In genomic region chr20:62818592-62819493, GRCh38 we compare ENCODE assay signal across 1 cellular context.
TF ChIP-seq lines count a peak whose summit lies in the region.

No MANE protein-coding gene starts in this region.

TF ChIP-seq in HepG2, 621 proteins besides CTCF, POLR2A, EP300 and RAD21 (continued from another document and continues in another):
- TF ChIP-seq REST (IDR thresholded peaks at IDR 0.05; ENCODE audit: borderline replicate concordance in 1 of 2, low read depth in 1 of 2, low read length in 2 of 2), result 0 out of 4 replicates have a peak, but pooled peaks of 1 of the 2 experiments have one; percentile 22
- no peak for TF ChIP-seq ZNF431 (CRISPR knock-in tag; IDR thresholded peaks at IDR 0.05; ENCODE audit: borderline replicate concordance, low read depth)
- peak; percentile 66; the same call in 1 of the 2 replicates for TF ChIP-seq ERF (CRISPR knock-in tag; IDR thresholded peaks at IDR 0.05)
- TF ChIP-seq IRF2 (CRISPR knock-in tag; IDR thresholded peaks at IDR 0.05), result no peak; the same call in 1 of the 2 replicates
- no peak for TF ChIP-seq DDIT3 (CRISPR knock-in tag; IDR thresholded peaks at IDR 0.05)
- TF ChIP-seq NFRKB (IDR thresholded peaks at IDR 0.05), result no peak
- TF ChIP-seq JARID2 (CRISPR knock-in tag; IDR thresholded peaks at IDR 0.05; ENCODE audit: insufficient replicate concordance), result peak; percentile 67
- TF ChIP-seq ZBTB38 (CRISPR knock-in tag; IDR thresholded peaks at IDR 0.05), result peak; percentile 54; the same call in 1 of the 2 replicates
- TF ChIP-seq SIX1 (CRISPR knock-in tag; IDR thresholded peaks at IDR 0.05; ENCODE audit: borderline replicate concordance), result no peak
- no peak for TF ChIP-seq MTERF4 (CRISPR knock-in tag; IDR thresholded peaks at IDR 0.05)
- peak; percentile 40; the same call in 1 of the 2 replicates for TF ChIP-seq ZNF350 (CRISPR knock-in tag; IDR thresholded peaks at IDR 0.05; ENCODE audit: borderline replicate concordance, low read depth)
- TF ChIP-seq ZNF280B (CRISPR knock-in tag; IDR thresholded peaks at IDR 0.05; ENCODE audit: borderline replicate concordance), result no peak; the same call in none of the 2 replicates
- TF ChIP-seq ZNF569 (CRISPR knock-in tag; IDR thresholded peaks at IDR 0.05; ENCODE audit: borderline replicate concordance), result no peak
- TF ChIP-seq MLXIP (CRISPR knock-in tag; IDR thresholded peaks at IDR 0.05; ENCODE audit: borderline replicate concordance), result no peak
- TF ChIP-seq FOXP4 (CRISPR knock-in tag; IDR thresholded peaks at IDR 0.05), result 0 out of 2 replicates have a peak, but pooled peaks have one; percentile 8
- TF ChIP-seq HNRNPUL1 (IDR thresholded peaks at IDR 0.05; ENCODE audit: low read depth, low read length), result no peak
- no peak for TF ChIP-seq HOXA5 (CRISPR knock-in tag; IDR thresholded peaks at IDR 0.05)
- no peak; the same call in 1 of the 2 replicates for TF ChIP-seq HIVEP1 (CRISPR knock-in tag; IDR thresholded peaks at IDR 0.05)
- TF ChIP-seq ZNF549 (CRISPR knock-in tag; IDR thresholded peaks at IDR 0.05), result no peak
- TF ChIP-seq ZMYM3 (CRISPR knock-in tag; IDR thresholded peaks at IDR 0.05), result 0 out of 2 replicates have a peak, but pooled peaks have one; percentile 26
- TF ChIP-seq NFKB2 (CRISPR knock-in tag; IDR thresholded peaks at IDR 0.05; ENCODE audit: borderline replicate concordance), result no peak; the same call in 1 of the 2 replicates
- TF ChIP-seq CSRNP1 (CRISPR knock-in tag; IDR thresholded peaks at IDR 0.05), result peak; percentile 70
- TF ChIP-seq RBM22 (optimal IDR thresholded peaks at IDR 0.05; ENCODE audit: low read length), result no peak
- peak; percentile 4; the same call in 1 of the 2 replicates for TF ChIP-seq ZBTB37 (CRISPR knock-in tag; IDR thresholded peaks at IDR 0.05)
- TF ChIP-seq ZNF335 (CRISPR knock-in tag; IDR thresholded peaks at IDR 0.05), result peak; percentile 42; the same call in 1 of the 2 replicates
- no peak for TF ChIP-seq ZBTB21 (CRISPR knock-in tag; IDR thresholded peaks at IDR 0.05)
- no peak for TF ChIP-seq NR3C1 (CRISPR knock-in tag; IDR thresholded peaks at IDR 0.05)
- TF ChIP-seq ZBTB2 (CRISPR knock-in tag; IDR thresholded peaks at IDR 0.05; ENCODE audit: low read depth), result no peak
- TF ChIP-seq KAT8 (CRISPR knock-in tag; IDR thresholded peaks at IDR 0.05), result no peak
- no peak for TF ChIP-seq GPN1 (CRISPR knock-in tag; IDR thresholded peaks at IDR 0.05; ENCODE audit: borderline replicate concordance)
- TF ChIP-seq PAWR (CRISPR knock-in tag; IDR thresholded peaks at IDR 0.05; ENCODE audit: borderline replicate concordance), result no peak
- peak; percentile 57; the same call in 1 of the 2 replicates for TF ChIP-seq MED1 (CRISPR knock-in tag; IDR thresholded peaks at IDR 0.05)
- TF ChIP-seq NONO (IDR thresholded peaks at IDR 0.05), result no peak
- TF ChIP-seq NONO (CRISPR knock-in tag; conservative IDR thresholded peaks at IDR 0.05), result peak; percentile 75
- no peak for TF ChIP-seq GRHL1 (CRISPR knock-in tag; conservative IDR thresholded peaks at IDR 0.05)
- TF ChIP-seq NPAS2 (CRISPR knock-in tag; IDR thresholded peaks at IDR 0.05; ENCODE audit: borderline replicate concordance), result no peak
- TF ChIP-seq ZNF788 (CRISPR knock-in tag; IDR thresholded peaks at IDR 0.05; ENCODE audit: borderline replicate concordance), result peak; percentile 69; the same call in 1 of the 2 replicates
- TF ChIP-seq REXO4 (CRISPR knock-in tag; IDR thresholded peaks at IDR 0.05; ENCODE audit: borderline replicate concordance), result peak; percentile 65; the same call in 1 of the 2 replicates
- TF ChIP-seq ZNF317 (CRISPR knock-in tag; IDR thresholded peaks at IDR 0.05), result no peak; the same call in 1 of the 2 replicates
- no peak for TF ChIP-seq POLR2AphosphoS5 (IDR thresholded peaks at IDR 0.05; ENCODE audit: low read depth, low read length)
- TF ChIP-seq EHMT2 (IDR thresholded peaks at IDR 0.05; ENCODE audit: borderline replicate concordance, low read depth, low read length), result no peak
- no peak for TF ChIP-seq SMAD9 (CRISPR knock-in tag; IDR thresholded peaks at IDR 0.05)
- no peak; the same call in 1 of the 2 replicates for TF ChIP-seq FOSL2 (CRISPR knock-in tag; IDR thresholded peaks at IDR 0.05)
